Comparison of ENCODE assay signal across 8 cellular contexts in the genomic region with DNA sequence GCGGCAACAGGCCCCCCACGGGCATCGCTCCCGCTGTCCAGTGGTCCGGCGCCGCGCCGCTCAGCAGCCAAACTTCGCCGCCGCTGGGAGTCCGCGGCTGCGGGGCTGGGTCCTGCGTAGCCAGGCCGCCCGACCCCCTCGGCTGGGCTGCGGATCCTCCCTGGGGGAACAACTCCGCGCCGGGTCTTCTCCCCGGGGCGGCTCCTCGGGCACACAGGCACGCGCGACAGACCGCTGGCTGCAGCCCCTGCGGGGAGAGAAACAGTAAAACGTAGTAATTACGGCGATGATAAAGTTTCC. TPM values are rescaled to one million over a fixed set of nuclear protein-coding genes. Genes with fewer than 3 reads are reported as not detected.
DNase-seq lines count a peak whose midpoint lies in the region; ATAC-seq and TF ChIP-seq lines count a peak whose summit lies in the region.

No MANE protein-coding gene starts in this region.

- peak overlapping the region; percentile 93 for H2BK15ac ChIP-seq in mesenchymal stem cell (ENCODE audit: low read depth, poor library complexity, severe bottlenecking)

- peak overlapping the region; percentile 82 for H3K27ac Mint-ChIP-seq in stimulated activated naive CD8-positive, alpha-beta T cell treated with anti-CD3 and anti-CD28 coated beads, Interleukin-15, Interleukin-2, amounts not matched to agents 100 ng/mL and 50 ng/mL, for 24 hours

- peak overlapping the region; percentile 34 to 60 for H3K4ac ChIP-seq in mesenchymal stem cell (ENCODE audit: low read depth in 1 of 2, low read length in 2 of 2)

- H3K4me3 ChIP-seq in mesenchymal stem cell (ENCODE audit: insufficient read depth in 1 of 2, low read depth in 1 of 2, low read length in 2 of 2) (peak overlapping the region; percentile 83 to 93), vagina (peak overlapping the region; percentile 97 to 99)

- peak overlapping the region; percentile 76 for H2BK120ac ChIP-seq in mesenchymal stem cell (ENCODE audit: low read depth, low read length)

- TF ChIP-seq POLR2A in vagina (IDR thresholded peaks at IDR 0.05), result no peak

- H3K4me2 ChIP-seq in mesenchymal stem cell (ENCODE audit: low read length, poor library complexity, severe bottlenecking), result peak overlapping the region; percentile 70

- peak overlapping the region; percentile 99 for H3K9ac ChIP-seq in mesenchymal stem cell (ENCODE audit: low read length)

- H3K23ac ChIP-seq in mesenchymal stem cell (ENCODE audit: low read length in 2 of 2), result peak overlapping the region in 1 of 2 experiments; percentile 37

- intact Hi-C loops in vagina (cut with DNase I), result no loop called here

- H3K36me3 ChIP-seq in mesenchymal stem cell (ENCODE audit: control insufficient read depth in 1 of 2, insufficient read depth in 2 of 2, low read depth in 1 of 2, low read length in 2 of 2) (peaks cover 0 to 17% of the 10 kb centered on the region in 2 experiments), vagina (no peaks in the 10 kb centered on the region)

- TF ChIP-seq CTCF in vagina (IDR thresholded peaks at IDR 0.05), result no peak

- ATAC-seq in stimulated activated naive CD8-positive, alpha-beta T cell treated with anti-CD3 and anti-CD28 coated beads, Interleukin-15, Interleukin-2, amounts not matched to agents 100 U/mL and 50 U/mL, for 24 hours, result no peak

- peak overlapping the region; percentile 33 for H2AFZ ChIP-seq in mesenchymal stem cell (ENCODE audit: low read depth, low read length)

- peaks cover 9% of the 10 kb centered on the region for H3K79me1 ChIP-seq in mesenchymal stem cell (replicated peaks; ENCODE audit: low read length, poor library complexity, severe bottlenecking)

- peak overlapping the region in 1 of 2 experiments; percentile 94 for H2BK12ac ChIP-seq in mesenchymal stem cell (ENCODE audit: low read length in 2 of 2)

- H3K27me3 Mint-ChIP-seq in stimulated activated naive CD8-positive, alpha-beta T cell treated with anti-CD3 and anti-CD28 coated beads, Interleukin-15, Interleukin-2, amounts not matched to agents 100 ng/mL and 50 ng/mL, for 24 hours, result no peaks in the 10 kb centered on the region

- under 1% methylated on average over 30 of the region's 34 CpGs for WGBS in mesenchymal stem cell

- peak overlapping the region; percentile 78 for H3K4me3 Mint-ChIP-seq in stimulated activated naive CD8-positive, alpha-beta T cell treated with anti-CD3 and anti-CD28 coated beads, Interleukin-15, Interleukin-2, amounts not matched to agents 100 ng/mL and 50 ng/mL, for 24 hours

- no peak overlapping the region for H4K8ac ChIP-seq in mesenchymal stem cell (ENCODE audit: low read length)

- peak overlapping the region; percentile 45 for H4K91ac ChIP-seq in mesenchymal stem cell (ENCODE audit: low read length)

- H3K4me1 Mint-ChIP-seq in stimulated activated naive CD8-positive, alpha-beta T cell treated with anti-CD3 and anti-CD28 coated beads, Interleukin-15, Interleukin-2, amounts not matched to agents 100 ng/mL and 50 ng/mL, for 24 hours (ENCODE audit: low read depth), result peaks cover 64% of the 10 kb centered on the region

- H3K36me3 Mint-ChIP-seq in stimulated activated naive CD8-positive, alpha-beta T cell treated with anti-CD3 and anti-CD28 coated beads, Interleukin-15, Interleukin-2, amounts not matched to agents 100 ng/mL and 50 ng/mL, for 24 hours (ENCODE audit: low read depth), result peaks cover 23% of the 10 kb centered on the region

- H3K4me1 ChIP-seq in mesenchymal stem cell (ENCODE audit: control insufficient read depth, insufficient read depth, low read depth, low read length), result peaks cover 4% of the 10 kb centered on the region
- H3K4me1 ChIP-seq in vagina, result peaks cover 29% of the 10 kb centered on the region

- H3K27ac ChIP-seq in caudate nucleus (ENCODE audit: low read depth, low read length), result peak overlapping the region; percentile 85
- H3K27ac ChIP-seq in mesenchymal stem cell (ENCODE audit: low read length, poor library complexity, severe bottlenecking), result no peak overlapping the region
- H3K27ac ChIP-seq in vagina, result peak overlapping the region; percentile 100

- no peaks in the 10 kb centered on the region for H3K9me3 Mint-ChIP-seq in stimulated activated naive CD8-positive, alpha-beta T cell treated with anti-CD3 and anti-CD28 coated beads, Interleukin-15, Interleukin-2, amounts not matched to agents 100 ng/mL and 50 ng/mL, for 24 hours

- H2BK5ac ChIP-seq in mesenchymal stem cell (ENCODE audit: low read depth, low read length, poor library complexity, severe bottlenecking), result no peak overlapping the region

- no peak for DNase-seq in stimulated activated naive CD8-positive, alpha-beta T cell treated with anti-CD3 and anti-CD28 coated beads, Interleukin-15, Interleukin-2, amounts not matched to agents 100 U/mL and 50 U/mL, for 24 hours
- DNase-seq in HT-29 (ENCODE audit: low spot score), result peak; percentile 10
- peak in 1 of 61 donors; percentile 13 for DNase-seq in caudate nucleus (lab: John Stamatoyannopoulos, UW)
- DNase-seq in mesenchymal stem cell, result no peak
- DNase-seq in vagina (ENCODE audit: extremely low spot score in 2 of 2), result no peak
- no peak for DNase-seq in SHP77 treated with DMSO at 0.1 percent for 48 hours (lab: John Stamatoyannopoulos, UW)
- no peak for DNase-seq in NK-92 (lab: John Stamatoyannopoulos, UW; ENCODE audit: unreplicated experiment)

- peak overlapping the region in 1 of 2 experiments; percentile 87 for H3K14ac ChIP-seq in mesenchymal stem cell (ENCODE audit: low read length in 2 of 2)

- H3K27me3 ChIP-seq in mesenchymal stem cell (ENCODE audit: control insufficient read depth in 1 of 2, insufficient read depth in 1 of 2, low read length in 2 of 2) (no peaks in the 10 kb centered on the region), vagina (no peaks in the 10 kb centered on the region)

- no peaks in the 10 kb centered on the region for H3K9me3 ChIP-seq in mesenchymal stem cell (ENCODE audit: control insufficient read depth, low read length)
- H3K9me3 ChIP-seq in vagina, result no peaks in the 10 kb centered on the region

- no peak overlapping the region for H2AK5ac ChIP-seq in mesenchymal stem cell (ENCODE audit: low read length, severe bottlenecking)

- H3K18ac ChIP-seq in mesenchymal stem cell (ENCODE audit: low read depth in 1 of 2, low read length in 2 of 2), result peak overlapping the region; percentile 81 to 96

RNA-seq across cellular contexts. Expression of a gene that starts 0.6 kb away (rescaled TPM):
- 16.1 and 17.9 TPM in 2 replicates for total RNA-seq in HT-29 (2014; rRNA removed; shearing (Covaris generic))
- 45.1 TPM for polyA plus RNA-seq in mesenchymal stem cell (2013, experiment 1 of 2)
- 45.7 TPM for polyA plus RNA-seq in mesenchymal stem cell (2013, experiment 2 of 2)
- 71.2 TPM for total RNA-seq in vagina
